Comparison of ENCODE assay signal across 28 cellular contexts in the genomic region with DNA sequence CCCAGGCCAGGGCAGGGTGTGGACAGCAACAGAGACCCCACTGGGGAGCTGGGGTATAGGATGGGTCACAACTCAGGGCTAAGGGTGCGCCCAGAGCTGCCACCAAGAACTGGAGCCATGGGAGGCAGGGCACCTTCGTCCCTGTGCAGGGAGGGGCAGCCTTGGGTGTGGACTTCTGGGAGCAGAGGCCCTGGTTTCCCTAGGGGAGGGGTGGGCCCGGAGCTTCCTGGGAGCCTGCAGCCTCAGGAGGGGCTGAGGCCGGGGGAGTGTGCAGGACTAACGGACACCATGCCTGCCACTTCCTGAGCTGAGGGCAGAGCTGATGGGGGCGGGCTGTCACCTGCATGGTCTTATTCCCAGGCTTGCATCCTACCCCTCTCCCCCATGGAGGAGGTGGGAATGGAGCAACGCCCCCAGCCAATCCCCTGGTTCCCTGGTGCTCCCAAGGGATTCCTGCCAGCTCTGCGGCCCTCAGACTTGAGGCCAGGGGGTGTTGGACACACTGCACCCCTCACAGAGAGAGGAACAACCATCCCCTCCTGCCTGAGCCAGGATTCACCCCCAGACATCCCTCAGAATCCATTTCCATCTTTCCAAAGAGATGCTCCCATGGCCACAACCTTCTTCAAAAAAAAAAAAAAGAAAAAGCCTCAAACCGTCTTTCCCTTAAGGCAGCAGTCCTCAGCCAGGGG.
"Had no signal": no experiment of that assay in that cellular context is flagged by ENCODE, and none has a peak within 500 bp of the region (broad histone marks: within the 10 kb centered on the region; RNA-seq: fewer than 3 reads in every experiment).

No MANE protein-coding gene starts in this region.

- ATAC-seq: activated CD4-positive, alpha-beta T cell treated with anti-CD3 and anti-CD28 coated beads for 36 hours; activated CD8-positive, alpha-beta memory T cell treated with anti-CD3 and anti-CD28 coated beads, Interleukin-2, amount 10 ng/mL, durations not matched to agents 7 days and 5 days; activated CD8-positive, alpha-beta T cell treated with anti-CD3 and anti-CD28 coated beads, Interleukin-2, amount 10 ng/mL, durations not matched to agents 7 days and 5 days; activated naive CD4-positive, alpha-beta T cell treated with anti-CD3 and anti-CD28 coated beads, Interleukin-2, amount 50 U/mL, for 72 hours; activated T-cell treated with anti-CD3 and anti-CD28 coated beads, Interleukin-2, amount 50 U/mL, for 72 hours; esophagus mucosa; heart right ventricle; left lung; lower lobe of right lung; natural killer cell; sciatic nerve; stimulated activated naive B cell treated with anti-CD40 and anti-IgM and Interleukin-4, amounts not matched to agents 10 μg/mL and 1 μg/mL and 100 μg/mL, for 72 hours; T-cell had no signal

- DNase-seq: activated B cell treated with CpG ODN at 0.5 μM for 24 hours; activated CD4-positive, alpha-beta T cell treated with anti-CD3 and anti-CD28 coated beads for 36 hours; activated CD8-positive, alpha-beta memory T cell treated with anti-CD3 and anti-CD28 coated beads, Interleukin-2, amount 10 ng/mL, durations not matched to agents 7 days and 5 days; activated CD8-positive, alpha-beta T cell treated with anti-CD3 and anti-CD28 coated beads, Interleukin-2, amount 10 ng/mL, durations not matched to agents 7 days and 5 days; activated naive CD4-positive, alpha-beta T cell; activated T-cell treated with anti-CD3 and anti-CD28 coated beads, Interleukin-2, amount 50 U/mL, for 72 hours; anterior cingulate cortex; cerebellar nuclear complex; cortex of kidney; endodermal cell; foreskin fibroblast; heart right ventricle; lower lobe of right lung; mesenchymal stem cell; natural killer cell; ovary; stimulated activated CD4-positive, alpha-beta T cell treated with anti-CD3 and anti-CD28 coated beads, Interleukin-12 subunit alpha, Interleukin-12 subunit beta, amount 100 ng/mL, for 4 hours; stimulated activated CD4-positive, alpha-beta T cell treated with anti-CD3 and anti-CD28 coated beads, Interleukin-4, amount 100 ng/mL, for 1 hour; stimulated activated naive B cell treated with anti-CD40 and anti-IgM and Interleukin-4, amounts not matched to agents 10 μg/mL and 1 μg/mL and 100 μg/mL, for 72 hours; stomach; T-cell; tibial artery had no signal

- H3K36me3 ChIP-seq: heart right ventricle, left lung, lower lobe of right lung, neutrophil, ovary, stomach, tibial artery had no signal

- H3K4me3 ChIP-seq: heart right ventricle, left lung, lower lobe of right lung, ovary, skin epidermis, stomach, tibial artery had no signal

- H3K4me1 ChIP-seq: tibial artery had no signal

- H3K27ac ChIP-seq: heart right ventricle, left lung, lower lobe of right lung, neutrophil, ovary, skin epidermis, stomach, tibial artery had no signal

- H3K27me3 ChIP-seq: left lung, ovary had no signal

- H3K9me3 ChIP-seq: left lung, neutrophil, ovary, tibial artery had no signal
